ENCODE assay signal across 8 cellular contexts in the genomic region with DNA sequence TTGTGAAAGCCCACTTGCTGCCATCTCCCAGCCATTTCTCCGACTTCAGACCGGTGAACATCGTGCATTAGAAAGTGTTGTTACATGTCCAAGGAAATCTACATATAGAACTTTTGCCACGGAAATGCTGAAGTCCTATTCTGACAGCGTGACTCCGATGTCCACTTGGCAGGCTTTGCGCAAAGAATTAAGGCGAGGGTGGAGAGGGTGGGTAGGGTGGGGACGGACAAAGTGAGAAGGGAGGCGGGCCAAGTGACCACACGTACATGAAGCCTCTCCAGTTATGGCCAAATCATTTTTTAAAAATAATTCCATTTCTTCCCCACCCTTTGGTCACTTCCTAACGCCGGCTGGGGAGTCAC. TPM values are rescaled to one million over a fixed set of nuclear protein-coding genes. Genes with fewer than 3 reads are reported as not detected.
DNase-seq lines count a peak whose midpoint lies in the region; ATAC-seq and TF ChIP-seq lines count a peak whose summit lies in the region.

No MANE protein-coding gene starts in this region.

- TF ChIP-seq POLR2A in adrenal gland (IDR thresholded peaks at IDR 0.05) (no peak), lower leg skin (IDR thresholded peaks at IDR 0.05) (no peak)

- TF ChIP-seq CTCF in adrenal gland (IDR thresholded peaks at IDR 0.05) (no peak), lower leg skin (IDR thresholded peaks at IDR 0.05) (no peak), upper lobe of right lung (IDR thresholded peaks at IDR 0.05) (no peak)

- H3K36me3 ChIP-seq in adrenal gland (replicated peaks in 1 of 2) (no peaks in the 10 kb centered on the region), upper lobe of right lung (no peaks in the 10 kb centered on the region)

- H3K27ac ChIP-seq in adrenal gland (peak overlapping the region in 4 of 5 donors; percentile 89 to 96 (median 92)), upper lobe of right lung (peak overlapping the region; percentile 90)

- H3K9me3 Mint-ChIP-seq in activated T-cell treated with anti-CD3 and anti-CD28 coated beads, Interleukin-2, amount 50 U/mL, for 24 hours = no peaks in the 10 kb centered on the region

- peak overlapping the region; percentile 28 for H3K27ac Mint-ChIP-seq in activated T-cell treated with anti-CD3 and anti-CD28 coated beads, Interleukin-2, amount 50 U/mL, for 24 hours

- intact Hi-C loops in adrenal gland (cut with DNase I) = loop anchor here (5.0 to 10.0 kb wide), 3 partner anchors 43 to 601 kb away; no protein-coding TSS in a partner anchor
- intact Hi-C loops in lower leg skin (cut with DNase I; ENCODE audit: low total_unique reads) = no loop called here
- intact Hi-C loops in upper lobe of right lung (cut with DNase I) = no loop called here

- H3K27me3 ChIP-seq in adrenal gland = no peaks in the 10 kb centered on the region
- H3K27me3 ChIP-seq in upper lobe of right lung = no peaks in the 10 kb centered on the region

- ATAC-seq in upper lobe of right lung (no peak), HG03520 (IDR thresholded peaks at IDR 0.05; ENCODE audit: unreplicated experiment) (no peak)

- H3K36me3 Mint-ChIP-seq in activated T-cell treated with anti-CD3 and anti-CD28 coated beads, Interleukin-2, amount 50 U/mL, for 24 hours (ENCODE audit: low read depth) = peaks cover 2% of the 10 kb centered on the region

- peaks cover 26% of the 10 kb centered on the region for H3K4me1 Mint-ChIP-seq in activated T-cell treated with anti-CD3 and anti-CD28 coated beads, Interleukin-2, amount 50 U/mL, for 24 hours (ENCODE audit: low read depth)

- H3K27me3 Mint-ChIP-seq in activated T-cell treated with anti-CD3 and anti-CD28 coated beads, Interleukin-2, amount 50 U/mL, for 24 hours = peaks cover 20% of the 10 kb centered on the region

- 0 to 2% (median 1%) methylated on average over 13 of the region's 13 CpGs for WGBS in adrenal gland, 4 donors
- WGBS in lower leg skin, 2 donors = 0 to 3% methylated on average over 13 of the region's 13 CpGs

- H3K4me3 ChIP-seq in adrenal gland (peak overlapping the region in 2 of 4 donors; percentile 83 to 88), lower leg skin (ENCODE audit: low read depth, poor library complexity, severe bottlenecking) (peak overlapping the region; percentile 58), upper lobe of right lung (peak overlapping the region; percentile 95)

- DNase-seq in activated T-cell treated with anti-CD3 and anti-CD28 coated beads, Interleukin-2, amount 50 U/mL, for 24 hours = no peak
- DNase-seq in activated T-cell treated with anti-CD3 and anti-CD28 coated beads for 4 hours (no peak), adrenal gland (no peak), lower leg skin (ENCODE audit: low spot score in 2 of 2) (no peak), upper lobe of right lung (no peak), NCI-H446 (lab: John Stamatoyannopoulos, UW) (no peak), NCI-H2171 treated with DMSO at 0.1 percent for 48 hours (lab: John Stamatoyannopoulos, UW) (no peak)

- H3K9me3 ChIP-seq in adrenal gland (replicated peaks in 1 of 3) (no peaks in the 10 kb centered on the region), upper lobe of right lung (no peaks in the 10 kb centered on the region)

- H3K4me3 Mint-ChIP-seq in activated T-cell treated with anti-CD3 and anti-CD28 coated beads, Interleukin-2, amount 50 U/mL, for 24 hours = peak overlapping the region; percentile 77

- H3K4me1 ChIP-seq in adrenal gland (replicated peaks in 1 of 2) (peaks cover 14 to 28% of the 10 kb centered on the region in 2 donors), upper lobe of right lung (peaks cover 21% of the 10 kb centered on the region)

RNA-seq across cellular contexts. Expression of a gene that starts 0.5 kb away (rescaled TPM):
- 100 to 1,000 TPM in 5 of 8 donors, 10 to 100 TPM in 3; 71.3 to 130 (median 108) TPM for total RNA-seq in adrenal gland
- polyA plus RNA-seq in adrenal gland = 100 to 1,000 TPM in 1 of 3 donors, 10 to 100 TPM in 2; 11.3 to 113 (median 26.0) TPM
- total RNA-seq in lower leg skin = 10 to 100 TPM in 3 of 4 donors, 1 to 10 TPM in 1; 9.7 to 23.7 (median 15.5) TPM
- total RNA-seq in upper lobe of right lung = 32.9 TPM

Comparison
In these comparisons a context has a peak if more than half of its experiments do, and no peak if none do; other contexts are left out.
1. intact Hi-C loops: an anchor here in adrenal gland (5.0 to 10.0 kb wide); none called in lower leg skin and upper lobe of right lung.